Comparison of ENCODE assay signal across 20 cellular contexts in genomic region chrX:107724653-107725052, GRCh38. TPM values are rescaled to one million over a fixed set of nuclear protein-coding genes. Genes with fewer than 3 reads are reported as not detected.
"Had no signal": no experiment of that assay in that cellular context is flagged by ENCODE, and none has a peak within 500 bp of the region (broad histone marks: within the 10 kb centered on the region; RNA-seq: fewer than 3 reads in every experiment).

No MANE protein-coding gene starts in this region.

- H3K4me3 ChIP-seq: left lung, right atrium auricular region, skin epidermis, stomach, thoracic aorta, upper lobe of right lung had no signal

- H3K36me3 ChIP-seq: left lung, right atrium auricular region, stomach, thoracic aorta, upper lobe of right lung had no signal

- H3K9me3 ChIP-seq: left lung, right atrium auricular region, stomach, thoracic aorta, upper lobe of right lung had no signal

- H3K27ac ChIP-seq: foreskin keratinocyte, left lung, right atrium auricular region, thoracic aorta, upper lobe of right lung had no signal

- DNase-seq: activated CD4-positive, alpha-beta T cell treated with anti-CD3 and anti-CD28 coated beads, Interleukin-2, amount 50 U/mL, for 48 hours; activated gamma-delta T cell; foreskin keratinocyte; head of caudate nucleus; kidney; left lung; midbrain; occipital lobe; stimulated activated CD4-positive, alpha-beta T cell treated with anti-CD3 and anti-CD28 coated beads, Interleukin-4, amount 100 ng/mL, for 1 hour; stomach; T-helper 2 cell; upper lobe of right lung had no signal

- H3K27me3 ChIP-seq: foreskin keratinocyte, left lung, right atrium auricular region, stomach, upper lobe of right lung had no signal

- ATAC-seq: foreskin keratinocyte, left lung, upper lobe of right lung had no signal

- H3K4me1 ChIP-seq: foreskin keratinocyte had no signal

RNA-seq across cellular contexts. Expression of gene NCBP2L, which starts 52.9 kb away (rescaled TPM):
- total RNA-seq: dermis microvascular lymphatic vessel endothelial cell, fibroblast of lung, foreskin keratinocyte, kidney, left lung, lung microvascular endothelial cell, occipital lobe, posterior vena cava, right atrium auricular region, stomach, thoracic aorta, upper lobe of right lung had no signal
- polyA plus RNA-seq: fibroblast of lung, foreskin keratinocyte, neural cell had no signal
